26 cellular contexts compared by ENCODE assay signal in the genomic region with DNA sequence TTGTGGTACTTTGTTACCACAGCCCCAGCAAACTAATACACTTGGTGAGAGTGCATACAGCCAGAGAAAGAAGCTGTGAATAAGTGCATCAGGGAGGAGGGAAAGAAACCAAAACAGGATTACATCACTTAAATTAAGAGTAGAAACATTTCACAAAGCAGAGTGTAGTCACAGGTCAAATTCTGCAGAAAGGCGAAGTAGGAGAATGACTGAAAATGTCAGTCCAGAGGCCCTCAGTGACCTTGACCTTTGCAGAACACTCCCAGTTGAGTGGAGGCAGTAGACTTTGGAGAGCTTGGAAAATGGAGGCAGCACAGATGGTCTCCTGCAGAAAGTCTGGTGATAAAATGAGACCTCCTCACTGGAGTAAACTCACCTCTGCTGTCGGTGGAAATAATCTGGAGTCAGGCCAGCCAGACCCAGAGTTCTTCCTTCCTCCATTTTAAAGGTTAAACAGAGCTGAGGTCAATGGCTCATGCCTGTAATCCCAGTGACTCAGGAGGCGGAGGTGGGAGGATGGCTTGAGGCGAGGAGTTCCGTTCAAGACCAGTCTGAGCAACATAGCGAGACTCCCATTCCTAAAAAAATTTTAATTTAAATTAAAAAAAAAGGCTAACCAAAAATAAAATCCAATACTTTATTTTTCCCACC. TPM values are rescaled to one million over a fixed set of nuclear protein-coding genes. Genes with fewer than 3 reads are reported as not detected.
"Had no signal": no experiment of that assay in that cellular context is flagged by ENCODE, and none has a peak within 500 bp of the region (broad histone marks: within the 10 kb centered on the region; RNA-seq: fewer than 3 reads in every experiment).

No MANE protein-coding gene starts in this region.

- H3K9me3 ChIP-seq: left ventricle myocardium inferior, mucosa of descending colon, ovary, right lobe of liver, upper lobe of left lung had no signal

- H3K27ac ChIP-seq: brain microvascular endothelial cell, hepatocyte, left ventricle myocardium inferior, ovary, right lobe of liver, upper lobe of left lung had no signal

- H3K4me3 Mint-ChIP-seq: activated CD4-positive, alpha-beta T cell treated with anti-CD3 and anti-CD28 coated beads, Interleukin-2, amount 10 ng/mL, durations not matched to agents 24 days and 14 days; activated CD8-positive, alpha-beta T cell treated with anti-CD3 and anti-CD28 coated beads, Interleukin-2, amount 10 ng/mL, durations not matched to agents 7 days and 5 days; activated naive CD8-positive, alpha-beta T cell; activated T-cell treated with anti-CD3 and anti-CD28 coated beads, Interleukin-2, amount 50 U/mL, for 72 hours; effector memory CD8-positive, alpha-beta T cell; memory B cell; naive thymus-derived CD4-positive, alpha-beta T cell; stimulated activated naive CD8-positive, alpha-beta T cell treated with anti-CD3 and anti-CD28 coated beads, Interleukin-15, amount 100 ng/mL, for 72 hours; T-helper 17 cell had no signal

- H3K4me3 ChIP-seq: hepatocyte, left ventricle myocardium inferior, mucosa of descending colon, ovary, right lobe of liver, upper lobe of left lung had no signal

- H3K4me1 ChIP-seq: left ventricle myocardium inferior, upper lobe of left lung had no signal

- H3K36me3 ChIP-seq: brain microvascular endothelial cell, left ventricle myocardium inferior, ovary, right lobe of liver, upper lobe of left lung had no signal

- H3K27me3 Mint-ChIP-seq: memory B cell had no signal

- H3K4me1 Mint-ChIP-seq: activated CD4-positive, alpha-beta T cell treated with anti-CD3 and anti-CD28 coated beads, Interleukin-2, amount 10 ng/mL, durations not matched to agents 24 days and 14 days; stimulated activated naive CD8-positive, alpha-beta T cell treated with anti-CD3 and anti-CD28 coated beads, Interleukin-15, amount 100 ng/mL, for 72 hours; T-helper 17 cell had no signal

- H3K27me3 ChIP-seq: brain microvascular endothelial cell, hepatocyte, ovary, right lobe of liver, upper lobe of left lung had no signal

- DNase-seq: activated CD4-positive, alpha-beta T cell treated with anti-CD3 and anti-CD28 coated beads, Interleukin-2, amount 10 ng/mL, durations not matched to agents 24 days and 14 days; activated CD4-positive, CD25-positive, alpha-beta regulatory T cell; activated CD8-positive, alpha-beta memory T cell treated with anti-CD3 and anti-CD28 coated beads, Interleukin-2, amount 50 U/mL, for 4 hours; activated CD8-positive, alpha-beta T cell treated with anti-CD3 and anti-CD28 coated beads, Interleukin-2, amount 10 ng/mL, durations not matched to agents 7 days and 5 days; activated gamma-delta T cell; activated T-cell treated with anti-CD3 and anti-CD28 coated beads, Interleukin-2, amount 50 U/mL, for 72 hours; anterior cingulate cortex; brain microvascular endothelial cell; dermis blood vessel endothelial cell; effector memory CD8-positive, alpha-beta T cell; kidney; left ventricle myocardium inferior; mucosa of descending colon; naive thymus-derived CD4-positive, alpha-beta T cell; ovary; right lobe of liver; stimulated activated naive CD8-positive, alpha-beta T cell treated with anti-CD3 and anti-CD28 coated beads, Interleukin-15, amount 100 ng/mL, for 72 hours; T-helper 17 cell; upper lobe of left lung had no signal

- H3K36me3 Mint-ChIP-seq: activated naive CD8-positive, alpha-beta T cell had no signal

- ATAC-seq: activated CD8-positive, alpha-beta T cell treated with anti-CD3 and anti-CD28 coated beads, Interleukin-2, amount 10 ng/mL, durations not matched to agents 7 days and 5 days; activated T-cell treated with anti-CD3 and anti-CD28 coated beads, Interleukin-2, amount 50 U/mL, for 72 hours; effector memory CD8-positive, alpha-beta T cell; mucosa of descending colon; naive thymus-derived CD4-positive, alpha-beta T cell; stimulated activated naive CD8-positive, alpha-beta T cell treated with anti-CD3 and anti-CD28 coated beads, Interleukin-15, amount 100 ng/mL, for 72 hours; T-helper 17 cell had no signal

- H3K27ac Mint-ChIP-seq: activated CD4-positive, alpha-beta T cell treated with anti-CD3 and anti-CD28 coated beads, Interleukin-2, amount 10 ng/mL, durations not matched to agents 24 days and 14 days; activated CD8-positive, alpha-beta T cell treated with anti-CD3 and anti-CD28 coated beads, Interleukin-2, amount 10 ng/mL, durations not matched to agents 7 days and 5 days; activated naive CD8-positive, alpha-beta T cell; activated T-cell treated with anti-CD3 and anti-CD28 coated beads, Interleukin-2, amount 50 U/mL, for 72 hours; effector memory CD8-positive, alpha-beta T cell; memory B cell; naive thymus-derived CD4-positive, alpha-beta T cell; stimulated activated naive CD8-positive, alpha-beta T cell treated with anti-CD3 and anti-CD28 coated beads, Interleukin-15, amount 100 ng/mL, for 72 hours; T-helper 17 cell had no signal

- H3K9me3 Mint-ChIP-seq: activated T-cell treated with anti-CD3 and anti-CD28 coated beads, Interleukin-2, amount 50 U/mL, for 72 hours; effector memory CD8-positive, alpha-beta T cell; memory B cell had no signal

RNA-seq across cellular contexts. Expression of a gene that starts 5.0 kb away (rescaled TPM):
- total RNA-seq: dermis blood vessel endothelial cell, epithelial cell of proximal tubule, hepatocyte, pulmonary artery endothelial cell had no signal

RNA-seq across cellular contexts. Expression of a gene that starts 38.1 kb away (rescaled TPM):
- total RNA-seq: cerebellum, dermis blood vessel endothelial cell, pulmonary artery endothelial cell, temporal lobe had no signal
